8 cellular contexts compared by ENCODE assay signal in the genomic region with DNA sequence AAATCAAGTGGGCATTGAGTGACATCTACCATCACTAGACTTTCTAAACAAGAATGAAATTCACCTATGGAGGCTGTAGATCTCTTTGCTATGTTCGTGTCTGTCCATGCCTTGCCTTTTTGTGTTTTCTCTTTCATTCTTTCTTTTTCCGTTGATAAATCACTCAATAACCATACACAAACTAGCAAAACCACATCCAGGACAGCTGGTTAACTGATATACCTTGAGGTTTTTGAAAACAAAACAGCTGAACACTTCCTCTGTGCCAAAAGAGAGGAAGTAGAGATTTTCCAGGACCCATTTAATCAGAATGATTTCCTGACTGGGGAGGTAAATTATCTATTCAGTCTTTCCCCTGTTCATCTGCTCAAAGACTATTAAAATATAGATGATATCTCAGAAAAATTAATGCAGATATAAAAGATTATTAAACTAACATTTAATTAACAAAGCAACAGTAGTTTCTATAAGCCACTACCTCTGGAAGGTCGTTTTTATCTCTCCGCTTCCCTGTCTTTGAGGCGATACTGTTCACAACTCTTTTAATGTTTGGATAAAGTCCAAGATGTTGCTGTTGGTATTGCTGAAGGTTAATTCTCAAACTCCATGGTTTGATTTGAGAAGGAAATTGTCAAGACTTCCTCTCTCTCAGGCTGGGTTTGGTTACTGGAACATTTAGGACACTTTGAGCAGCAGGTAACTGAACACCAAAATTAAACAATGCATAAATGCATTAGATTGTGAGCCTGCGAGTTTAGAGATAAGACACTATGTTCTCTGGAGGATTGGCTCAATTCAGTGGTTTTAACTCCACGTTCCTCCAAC. TPM values are rescaled to one million over a fixed set of nuclear protein-coding genes. Genes with fewer than 3 reads are reported as not detected.
DNase-seq lines count a peak whose midpoint lies in the region; ATAC-seq, FAIRE-seq and TF ChIP-seq lines count a peak whose summit lies in the region.

No MANE protein-coding gene starts in this region.

- H3K27me3 ChIP-seq in K562 (ENCODE audit: control insufficient read depth in 2 of 2, insufficient read depth in 2 of 2, low read length in 2 of 2), result no peaks in the 10 kb centered on the region

- ATAC-seq in GM18498 (IDR thresholded peaks at IDR 0.05; ENCODE audit: unreplicated experiment) (peak; percentile 73), GM21381 (IDR thresholded peaks at IDR 0.05; ENCODE audit: unreplicated experiment) (peak; percentile 63), HG03442 (IDR thresholded peaks at IDR 0.05; ENCODE audit: unreplicated experiment) (peak; percentile 75), K562 (no peak)

- H3K9ac ChIP-seq in K562 (ENCODE audit: insufficient read depth in 1 of 2, low read depth in 2 of 2, low read length in 2 of 2), result no peak overlapping the region

- H3K4me3 ChIP-seq in K562, result no peak overlapping the region

- H3K4me1 ChIP-seq in K562 (replicated peaks in 1 of 2; ENCODE audit: control insufficient read depth in 2 of 2, insufficient read depth in 2 of 2, low read length in 2 of 2), result no peaks in the 10 kb centered on the region

- 0% methylated on average over 7 of the region's 7 CpGs for WGBS in K562 (ENCODE audit: insufficient coverage, low coverage, missing lambda C conversion rate)

- H2AFZ ChIP-seq in K562 (ENCODE audit: low read depth, low read length), result no peak overlapping the region

- intact Hi-C loops in K562 (cut with micrococcal nuclease), result no loop called here

- in situ Hi-C loops in K562 (cut with MboI), result no loop called here

- no peak for FAIRE-seq in K562 (lab: Jason Lieb, UNC)

- H3K9me3 ChIP-seq in K562 (replicated peaks; ENCODE audit: control insufficient read depth, insufficient read depth, low read depth, low read length), result no peaks in the 10 kb centered on the region

- no peak for TF ChIP-seq POLR2A in K562 (conservative IDR thresholded peaks at IDR 0.05)

- H3K9me1 ChIP-seq in K562 (ENCODE audit: control insufficient read depth, insufficient read depth, low read length), result no peaks in the 10 kb centered on the region

- H3K4me2 ChIP-seq in K562 (ENCODE audit: insufficient read depth, low read length), result no peak overlapping the region

- CTCF ChIA-PET in K562 (lab: Yijun Ruan, JAX; ENCODE audit: low intra/inter-chr PET ratio), result no interaction called here

- TF ChIP-seq EP300 in K562 (IDR thresholded peaks at IDR 0.05; ENCODE audit: low read length), result no peak

- no peak overlapping the region for H3K27ac ChIP-seq in K562 (ENCODE audit: extremely low read depth, low read depth, low read length)

- H4K20me1 ChIP-seq in K562 (replicated peaks; ENCODE audit: control insufficient read depth, insufficient read depth, low read length), result no peaks in the 10 kb centered on the region

- no TSS peak for BruUV-seq in K562 (replicated peaks; lab: Mats Ljungman, UMichigan)

- TF ChIP-seq RAD21 in K562 (CRISPR knock-in tag; conservative IDR thresholded peaks at IDR 0.05 in 1 of 2, IDR thresholded peaks at IDR 0.05 in 1 of 2), result no peak

- H3K79me2 ChIP-seq in K562 (ENCODE audit: control insufficient read depth, insufficient read depth, low read length), result no peaks in the 10 kb centered on the region

- H3K36me3 ChIP-seq in K562 (ENCODE audit: control insufficient read depth, insufficient read depth, low read length), result no peaks in the 10 kb centered on the region

- POLR2A ChIA-PET in K562 (lab: Yijun Ruan, JAX), result no interaction called here

- DNase-seq in K562 (ENCODE audit: extremely low read depth in 1 of 4, low spot score in 3 of 4), result no peak
- no peak for DNase-seq in stimulated activated CD4-positive, alpha-beta T cell treated with anti-CD3 and anti-CD28 coated beads, Interleukin-1b, Interleukin-23, amount 100 ng/mL, for 48 hours
- DNase-seq in effector CD8-positive, alpha-beta T cell (lab: John Stamatoyannopoulos, UW), result no peak
- no peak for DNase-seq in activated CD8-positive, alpha-beta memory T cell treated with anti-CD3 and anti-CD28 coated beads, Interleukin-2, amount 50 U/mL, for 48 hours
- no peak for DNase-seq in NCI-H2029 treated with DMSO at 0.1 percent for 48 hours (lab: John Stamatoyannopoulos, UW)

- TF ChIP-seq CTCF in K562 (IDR thresholded peaks at IDR 0.05 in 2 of 3, conservative IDR thresholded peaks at IDR 0.05 in 1 of 3; ENCODE audit: insufficient read depth in 2 of 3, low read depth in 1 of 3, low read length in 3 of 3), result no peak

TF ChIP-seq in K562, 482 proteins besides CTCF, POLR2A, EP300 and RAD21:
- TF ChIP-seq, protein P1, sequence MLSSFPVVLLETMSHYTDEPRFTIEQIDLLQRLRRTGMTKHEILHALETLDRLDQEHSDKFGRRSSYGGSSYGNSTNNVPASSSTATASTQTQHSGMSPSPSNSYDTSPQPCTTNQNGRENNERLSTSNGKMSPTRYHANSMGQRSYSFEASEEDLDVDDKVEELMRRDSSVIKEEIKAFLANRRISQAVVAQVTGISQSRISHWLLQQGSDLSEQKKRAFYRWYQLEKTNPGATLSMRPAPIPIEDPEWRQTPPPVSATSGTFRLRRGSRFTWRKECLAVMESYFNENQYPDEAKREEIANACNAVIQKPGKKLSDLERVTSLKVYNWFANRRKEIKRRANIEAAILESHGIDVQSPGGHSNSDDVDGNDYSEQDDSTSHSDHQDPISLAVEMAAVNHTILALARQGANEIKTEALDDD (IDR thresholded peaks at IDR 0.05), result peak; percentile 28; the same call in 1 of the 2 replicates
- TF ChIP-seq SPI1 (IDR thresholded peaks at IDR 0.05; ENCODE audit: borderline replicate concordance, low read depth, low read length), result no peak
- TF ChIP-seq, protein P2, sequence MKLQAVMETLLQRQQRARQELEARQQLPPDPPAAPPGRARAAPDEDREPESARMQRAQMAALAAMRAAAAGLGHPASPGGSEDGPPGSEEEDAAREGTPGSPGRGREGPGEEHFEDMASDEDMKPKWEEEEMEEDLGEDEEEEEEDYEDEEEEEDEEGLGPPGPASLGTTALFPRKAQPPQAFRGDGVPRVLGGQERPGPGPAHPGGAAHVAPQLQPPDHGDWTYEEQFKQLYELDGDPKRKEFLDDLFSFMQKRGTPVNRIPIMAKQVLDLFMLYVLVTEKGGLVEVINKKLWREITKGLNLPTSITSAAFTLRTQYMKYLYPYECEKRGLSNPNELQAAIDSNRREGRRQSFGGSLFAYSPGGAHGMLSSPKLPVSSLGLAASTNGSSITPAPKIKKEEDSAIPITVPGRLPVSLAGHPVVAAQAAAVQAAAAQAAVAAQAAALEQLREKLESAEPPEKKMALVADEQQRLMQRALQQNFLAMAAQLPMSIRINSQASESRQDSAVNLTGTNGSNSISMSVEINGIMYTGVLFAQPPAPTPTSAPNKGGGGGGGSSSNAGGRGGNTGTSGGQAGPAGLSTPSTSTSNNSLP (IDR thresholded peaks at IDR 0.05; ENCODE audit: borderline replicate concordance, low read depth, low read length), result no peak
- TF ChIP-seq, protein P3, sequence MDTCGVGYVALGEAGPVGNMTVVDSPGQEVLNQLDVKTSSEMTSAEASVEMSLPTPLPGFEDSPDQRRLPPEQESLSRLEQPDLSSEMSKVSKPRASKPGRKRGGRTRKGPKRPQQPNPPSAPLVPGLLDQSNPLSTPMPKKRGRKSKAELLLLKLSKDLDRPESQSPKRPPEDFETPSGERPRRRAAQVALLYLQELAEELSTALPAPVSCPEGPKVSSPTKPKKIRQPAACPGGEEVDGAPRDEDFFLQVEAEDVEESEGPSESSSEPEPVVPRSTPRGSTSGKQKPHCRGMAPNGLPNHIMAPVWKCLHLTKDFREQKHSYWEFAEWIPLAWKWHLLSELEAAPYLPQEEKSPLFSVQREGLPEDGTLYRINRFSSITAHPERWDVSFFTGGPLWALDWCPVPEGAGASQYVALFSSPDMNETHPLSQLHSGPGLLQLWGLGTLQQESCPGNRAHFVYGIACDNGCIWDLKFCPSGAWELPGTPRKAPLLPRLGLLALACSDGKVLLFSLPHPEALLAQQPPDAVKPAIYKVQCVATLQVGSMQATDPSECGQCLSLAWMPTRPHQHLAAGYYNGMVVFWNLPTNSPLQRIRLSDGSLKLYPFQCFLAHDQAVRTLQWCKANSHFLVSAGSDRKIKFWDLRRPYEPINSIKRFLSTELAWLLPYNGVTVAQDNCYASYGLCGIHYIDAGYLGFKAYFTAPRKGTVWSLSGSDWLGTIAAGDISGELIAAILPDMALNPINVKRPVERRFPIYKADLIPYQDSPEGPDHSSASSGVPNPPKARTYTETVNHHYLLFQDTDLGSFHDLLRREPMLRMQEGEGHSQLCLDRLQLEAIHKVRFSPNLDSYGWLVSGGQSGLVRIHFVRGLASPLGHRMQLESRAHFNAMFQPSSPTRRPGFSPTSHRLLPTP (IDR thresholded peaks at IDR 0.05; ENCODE audit: borderline replicate concordance, extremely low read depth, insufficient read length), result no peak

RNA-seq across cellular contexts. Expression of a gene that starts 24.4 kb away (rescaled TPM):
- total RNA-seq in K562 (2011; cell fraction: chromatin; rRNA removed; ENCODE audit: low replicate concordance), result not detected in 2 replicates
- not detected in 2 replicates for total RNA-seq in K562 (2011; cell fraction: nucleolus; rRNA removed)
- total RNA-seq in K562 (2011; cell fraction: nucleoplasm; rRNA removed), result not detected in 2 replicates
- total RNA-seq in K562 (2014; rRNA removed) (not detected in 2 replicates), K562 (2014; rRNA removed; fragmentation: Illumina TruSeq; extraction: Trizol) (not detected in 2 replicates), K562 (2015; rRNA removed; fragmentation: Illumina TruSeq; extraction: Trizol) (not detected in 2 replicates), K562 (2021) (not detected in 2 replicates)
- polyA plus RNA-seq in K562 (2011; rRNA removed) (not detected in 2 replicates), K562 (2014; fragmentation: Illumina TruSeq; extraction: Trizol) (not detected in 2 replicates), K562 (2014; fragmentation: Nextera tagmentation; extraction: Ambion mirVana) (not detected), K562 (2014; rRNA removed) (not detected in 2 replicates)
- not detected in 2 replicates for polyA plus RNA-seq in K562 (2011; cell fraction: cytosol; rRNA removed)
- polyA plus RNA-seq in K562 (2011; cell fraction: nucleus; rRNA removed), result not detected in 2 replicates
- not detected in 2 replicates for polyA plus RNA-seq in K562 (2012)
- not detected in 2 replicates for polyA minus RNA-seq in K562 (2011; rRNA and poly(A)+ RNA removed)
- not detected in 2 replicates for polyA minus RNA-seq in K562 (2011; cell fraction: cytosol; rRNA and poly(A)+ RNA removed)
- polyA minus RNA-seq in K562 (2011; cell fraction: nucleus; rRNA and poly(A)+ RNA removed), result not detected in 2 replicates
